In the genomic region with DNA sequence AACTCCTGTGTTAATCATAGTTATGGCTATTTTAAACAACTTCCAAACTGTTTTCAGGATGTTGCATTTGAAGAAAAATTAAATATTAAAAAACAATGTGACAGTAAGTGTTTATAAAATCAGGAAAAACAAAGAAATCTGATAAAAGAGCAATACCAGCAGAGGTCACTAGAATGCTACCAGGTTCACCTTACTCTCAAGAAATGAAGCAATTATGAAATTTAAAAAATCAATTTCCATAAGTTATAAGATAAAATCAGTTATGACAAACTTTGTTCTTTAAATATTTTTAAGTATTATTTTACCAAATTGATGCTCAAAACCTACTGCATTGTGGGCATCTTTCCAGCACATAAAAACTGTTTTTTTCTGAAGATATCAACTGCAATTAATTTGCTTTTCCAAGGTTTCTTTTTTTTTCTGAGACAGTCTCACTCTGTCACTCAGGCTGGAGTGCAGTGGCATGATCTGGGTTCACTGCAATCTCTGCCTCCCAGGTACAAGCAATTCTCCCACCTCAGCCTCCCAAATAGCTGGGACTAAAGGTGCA, we compare ENCODE assay signal across 11 cellular contexts. TPM values are rescaled to one million over a fixed set of nuclear protein-coding genes. Genes with fewer than 3 reads are reported as not detected.
A peak's percentile ranks its signal among the peaks of the same experiment; 100 is the strongest.
DNase-seq lines count a peak whose midpoint lies in the region; ATAC-seq and TF ChIP-seq lines count a peak whose summit lies in the region.
"Had no signal": no experiment of that assay in that cellular context is flagged by ENCODE, and none has a peak within 500 bp of the region (broad histone marks: within the 10 kb centered on the region; RNA-seq: fewer than 3 reads in every experiment).

No MANE protein-coding gene starts in this region.

- H3K9me3 ChIP-seq in DOHH2 (ENCODE audit: control insufficient read depth, insufficient read depth, low read length) (no peaks in the 10 kb centered on the region), osteoblast (ENCODE audit: low read depth, low read length) (no peaks in the 10 kb centered on the region), mesenchymal stem cell (ENCODE audit: control insufficient read depth, low read length) (no peaks in the 10 kb centered on the region)

- H2BK15ac ChIP-seq in mesenchymal stem cell (ENCODE audit: low read depth, poor library complexity, severe bottlenecking) = no peak overlapping the region

- H2BK5ac ChIP-seq in mesenchymal stem cell (ENCODE audit: low read depth, low read length, poor library complexity, severe bottlenecking) = no peak overlapping the region

- H3K18ac ChIP-seq in mesenchymal stem cell (ENCODE audit: low read depth in 1 of 2, low read length in 2 of 2) = no peak overlapping the region

- H4K20me1 ChIP-seq in DOHH2 (ENCODE audit: control insufficient read depth, insufficient read depth, low read depth, low read length) = no peaks in the 10 kb centered on the region
- no peaks in the 10 kb centered on the region for H4K20me1 ChIP-seq in osteoblast (ENCODE audit: insufficient read depth, low read length)

- TF ChIP-seq CTCF in DOHH2 (IDR thresholded peaks at IDR 0.05; ENCODE audit: low read depth, low read length, poor library complexity, severe bottlenecking) (peak; percentile 44), LNCaP clone FGC (IDR thresholded peaks at IDR 0.05; ENCODE audit: control insufficient read depth, extremely low read depth, insufficient read depth) (peak; percentile 53), cardiac fibroblast (IDR thresholded peaks at IDR 0.05; ENCODE audit: low read depth, low read length) (peak; percentile 64), osteoblast (IDR thresholded peaks at IDR 0.05; ENCODE audit: extremely low read depth, low read depth, low read length) (peak; percentile 67)

- H3K4me1 ChIP-seq in DOHH2 (ENCODE audit: control insufficient read depth, low read length) (peaks cover 5% of the 10 kb centered on the region; the same call in 1 of the 2 replicates), osteoblast (ENCODE audit: insufficient read depth, low read length) (peaks cover 3% of the 10 kb centered on the region), mesenchymal stem cell (ENCODE audit: control insufficient read depth, insufficient read depth, low read depth, low read length) (peaks cover 4% of the 10 kb centered on the region)

- no peak overlapping the region for H4K91ac ChIP-seq in mesenchymal stem cell (ENCODE audit: low read length)

- H2BK12ac ChIP-seq in mesenchymal stem cell (ENCODE audit: low read length in 2 of 2) = no peak overlapping the region

- H4K8ac ChIP-seq in mesenchymal stem cell (ENCODE audit: low read length) = no peak overlapping the region

- H2BK120ac ChIP-seq in mesenchymal stem cell (ENCODE audit: low read depth, low read length) = no peak overlapping the region

- H2AFZ ChIP-seq in osteoblast (ENCODE audit: low read length) = no peak overlapping the region
- H2AFZ ChIP-seq in mesenchymal stem cell (ENCODE audit: low read depth, low read length) = no peak overlapping the region

- H3K4me3 ChIP-seq in DOHH2 (ENCODE audit: low read length) (no peak overlapping the region), LNCaP clone FGC (ENCODE audit: low read depth, low read length) (no peak overlapping the region), cardiac fibroblast (replicated peaks in 1 of 2; ENCODE audit: low read depth in 2 of 2, low read length in 2 of 2) (no peak overlapping the region), osteoblast (ENCODE audit: insufficient read depth, low read length) (no peak overlapping the region), mesenchymal stem cell (ENCODE audit: insufficient read depth in 1 of 2, low read depth in 1 of 2, low read length in 2 of 2) (no peak overlapping the region)

- H3K4ac ChIP-seq in mesenchymal stem cell (ENCODE audit: low read depth in 1 of 2, low read length in 2 of 2) = no peak overlapping the region

- H3K36me3 ChIP-seq in DOHH2 (ENCODE audit: control insufficient read depth, low read length) = no peaks in the 10 kb centered on the region
- H3K36me3 ChIP-seq in osteoblast (ENCODE audit: insufficient read depth, low read length) = peaks cover 16% of the 10 kb centered on the region
- H3K36me3 ChIP-seq in mesenchymal stem cell (ENCODE audit: control insufficient read depth in 1 of 2, insufficient read depth in 2 of 2, low read depth in 1 of 2, low read length in 2 of 2) = peaks cover 5 to 24% of the 10 kb centered on the region in 2 experiments

- no peak overlapping the region for H3K14ac ChIP-seq in mesenchymal stem cell (ENCODE audit: low read length in 2 of 2)

- no peak overlapping the region for H2AK5ac ChIP-seq in mesenchymal stem cell (ENCODE audit: low read length, severe bottlenecking)

- no peak overlapping the region for H3K4me2 ChIP-seq in DOHH2 (ENCODE audit: low read length)
- H3K4me2 ChIP-seq in osteoblast (ENCODE audit: insufficient read depth, low read length) = no peak overlapping the region
- no peak overlapping the region for H3K4me2 ChIP-seq in mesenchymal stem cell (ENCODE audit: low read length, poor library complexity, severe bottlenecking)

- DNase-seq in LNCaP clone FGC (ENCODE audit: low read depth) (no peak), cardiac fibroblast (ENCODE audit: low read depth in 2 of 2) (peak; percentile 56 to 70), osteoblast (ENCODE audit: insufficient read length, low spot score, missing footprints) (no peak), mesenchymal stem cell (no peak)
- DNase-seq: foreskin melanocyte, retina, substantia nigra had no signal

- no peaks in the 10 kb centered on the region for H3F3A ChIP-seq in DOHH2 (ENCODE audit: control insufficient read depth, insufficient read depth)

- H3K79me2 ChIP-seq in DOHH2 (ENCODE audit: control insufficient read depth, low read length) (no peaks in the 10 kb centered on the region), osteoblast (ENCODE audit: insufficient read depth, low read length) (peaks cover 3% of the 10 kb centered on the region)

- peaks cover 5% of the 10 kb centered on the region for H3K79me1 ChIP-seq in mesenchymal stem cell (replicated peaks; ENCODE audit: low read length, poor library complexity, severe bottlenecking)

- no peaks in the 10 kb centered on the region for H3K9me2 ChIP-seq in DOHH2 (replicated peaks; ENCODE audit: control insufficient read depth, low read length)

- ATAC-seq in HG02973 (IDR thresholded peaks at IDR 0.05; ENCODE audit: unreplicated experiment) = no peak
- no peak for ATAC-seq in HG03457 (IDR thresholded peaks at IDR 0.05; ENCODE audit: unreplicated experiment)
- no peak for ATAC-seq in GM21576 (IDR thresholded peaks at IDR 0.05; ENCODE audit: unreplicated experiment)

- no peak overlapping the region for H3K9ac ChIP-seq in mesenchymal stem cell (ENCODE audit: low read length)

- H3K23ac ChIP-seq in mesenchymal stem cell (ENCODE audit: low read length in 2 of 2) = no peak overlapping the region

- H3K27me3 ChIP-seq in DOHH2 (ENCODE audit: control insufficient read depth, low read length) (peaks cover 4% of the 10 kb centered on the region; the same call in 1 of the 2 replicates), osteoblast (ENCODE audit: insufficient read depth, low read length) (no peaks in the 10 kb centered on the region), mesenchymal stem cell (ENCODE audit: control insufficient read depth in 1 of 2, insufficient read depth in 1 of 2, low read length in 2 of 2) (no peaks in the 10 kb centered on the region)

- H3K27ac ChIP-seq in DOHH2 (ENCODE audit: low read depth, low read length) (no peak overlapping the region), osteoblast (ENCODE audit: low read depth, low read length) (no peak overlapping the region), mesenchymal stem cell (ENCODE audit: low read length, poor library complexity, severe bottlenecking) (no peak overlapping the region)

RNA-seq across cellular contexts. Expression of gene RHEB, which starts 50.7 kb away (rescaled TPM):
- 63.4 and 77.8 TPM in 2 replicates for total RNA-seq in osteoblast
- polyA plus RNA-seq in mesenchymal stem cell (2013, experiment 1 of 2) = 87.3 TPM
- 88.1 TPM for polyA plus RNA-seq in mesenchymal stem cell (2013, experiment 2 of 2)

Comparison
In these comparisons a context has a peak if more than half of its experiments do, and no peak if none do; other contexts are left out.
1. DNase-seq: peak in cardiac fibroblast (2 of 2); none in LNCaP clone FGC (single experiment), osteoblast (single experiment) and mesenchymal stem cell (single experiment).
2. Peak in every context shown above with its lines, with median percentiles within 50 percentile points of each other: CTCF ChIP-seq.